8 cellular contexts compared by ENCODE assay signal in genomic region chr14:75147423-75148071, GRCh38. TPM values are rescaled to one million over a fixed set of nuclear protein-coding genes. Genes with fewer than 3 reads are reported as not detected.
A peak's percentile ranks its signal among the peaks of the same experiment; 100 is the strongest.
DNase-seq lines count a peak whose midpoint lies in the region; ATAC-seq and TF ChIP-seq lines count a peak whose summit lies in the region.

No MANE protein-coding gene starts in this region.

- no peak overlapping the region for H3K23ac ChIP-seq in H9 (ENCODE audit: insufficient read length, low read depth, low read length)

- H2BK20ac ChIP-seq in H9 (ENCODE audit: low read depth, low read length, poor library complexity, severe bottlenecking), result no peak overlapping the region

- H3K18ac ChIP-seq in H9 (ENCODE audit: insufficient read length, low read depth, low read length), result no peak overlapping the region

- no CpG with 5 or more reads among the region's 13 CpGs for WGBS in H9 (ENCODE audit: extremely low coverage, insufficient read length, low lambda C conversion rate)
- 34 to 44% (median 37%) methylated on average over 8 to 13 of the region's 13 CpGs for WGBS in heart left ventricle, 4 donors
- WGBS in ovary, 3 donors, result 10 to 29% (median 10%) methylated on average over 13 of the region's 13 CpGs

- no peaks in the 10 kb centered on the region for H3K23me2 ChIP-seq in H9 (ENCODE audit: insufficient read length, low read depth, low read length, poor library complexity, severe bottlenecking)

- no peak overlapping the region for H2AFZ ChIP-seq in H9 (ENCODE audit: low read length)

- H3K79me1 ChIP-seq in H9 (ENCODE audit: insufficient read depth, low read depth, low read length, poor library complexity, severe bottlenecking), result no peaks in the 10 kb centered on the region

- H4K5ac ChIP-seq in H9 (ENCODE audit: insufficient read length, low read depth, low read length), result no peak overlapping the region

- H3K9me3 Mint-ChIP-seq in H9, result no peaks in the 10 kb centered on the region

- H3K9me3 ChIP-seq in H9 (ENCODE audit: control insufficient read depth, low read depth, low read length) (no peaks in the 10 kb centered on the region), heart left ventricle (no peaks in the 10 kb centered on the region), ovary (no peaks in the 10 kb centered on the region)

- peak; percentile 84 to 94 (median 92) for ATAC-seq in heart left ventricle
- no peak for ATAC-seq in GM19351 (IDR thresholded peaks at IDR 0.05; ENCODE audit: unreplicated experiment)
- no peak for ATAC-seq in HG03039 (IDR thresholded peaks at IDR 0.05; ENCODE audit: unreplicated experiment)

- TF ChIP-seq EP300 in ovary (IDR thresholded peaks at IDR 0.05), result peak; percentile 21

- no peak overlapping the region for H3K4me2 ChIP-seq in H9 (ENCODE audit: insufficient read depth, insufficient read length, low read length)

- H3K36me3 Mint-ChIP-seq in H9 (ENCODE audit: insufficient read depth in 1 of 3, low read depth in 3 of 3), result peaks cover 18 to 38% (median 31%) of the 10 kb centered on the region in 3 experiments; a peak in 6 of 7 replicates

- no peak for TF ChIP-seq POLR2A in heart left ventricle (IDR thresholded peaks at IDR 0.05)
- TF ChIP-seq POLR2A in ovary (IDR thresholded peaks at IDR 0.05), result peak; percentile 16

- H3K27ac ChIP-seq in H9 (ENCODE audit: insufficient read length, low read depth, low read length) (peak overlapping the region; percentile 63), heart left ventricle (peak overlapping the region; percentile 56 to 93 (median 84)), ovary (peak overlapping the region; percentile 78 to 87)

- H2BK12ac ChIP-seq in H9 (ENCODE audit: insufficient read length, low read depth, low read length), result no peak overlapping the region

- no peaks in the 10 kb centered on the region for H4K20me1 ChIP-seq in H9 (ENCODE audit: control insufficient read depth, insufficient read depth, insufficient read length)

- intact Hi-C loops in heart left ventricle (cut with DNase I), result loop anchor here in 1 of 10 donors (5.0 kb wide), 1 partner anchor 130 kb away; the partner anchor contains the start of gene FOS
- intact Hi-C loops in ovary (cut with DNase I), result loop anchor here in 2 of 4 donors (5.0 to 10.0 kb wide), 2 partner anchors 150 to 337 kb away; no protein-coding TSS in a partner anchor

- no peak overlapping the region for H4K91ac ChIP-seq in H9 (ENCODE audit: insufficient read length, low read depth, low read length)

- peak overlapping the region in 1 of 2 experiments; percentile 39; a peak in 1 of 5 replicates for H3K4me3 Mint-ChIP-seq in H9

- no peak overlapping the region for H2AK5ac ChIP-seq in H9 (ENCODE audit: insufficient read length, low read length)

- no peak overlapping the region for H2BK120ac ChIP-seq in H9 (ENCODE audit: low read depth, low read length, poor library complexity, severe bottlenecking)

- H3K79me2 ChIP-seq in H9 (ENCODE audit: insufficient read depth, low read length), result no peaks in the 10 kb centered on the region; the same call in 1 of the 2 replicates

- no peaks in the 10 kb centered on the region for H3K27me3 Mint-ChIP-seq in H9 (ENCODE audit: low read depth)

- no peak overlapping the region for H3K56ac ChIP-seq in H9 (ENCODE audit: insufficient read length, low read depth, low read length)

- TF ChIP-seq CTCF in H9 (conservative IDR thresholded peaks at IDR 0.05), result peak; percentile 60
- peak; percentile 15 to 69 (median 50) for TF ChIP-seq CTCF in heart left ventricle (IDR thresholded peaks at IDR 0.05)
- TF ChIP-seq CTCF in ovary (IDR thresholded peaks at IDR 0.05), result peak in 2 of 3 donors; percentile 47 to 61

- H3K36me3 ChIP-seq in heart left ventricle (peaks cover 0 to 51% (median 35%) of the 10 kb centered on the region in 9 donors), ovary (no peaks in the 10 kb centered on the region)

- no peak overlapping the region for H3K4ac ChIP-seq in H9 (ENCODE audit: low read depth, low read length)

- H3K27me3 ChIP-seq in H9 (ENCODE audit: insufficient read depth, low read length) (no peaks in the 10 kb centered on the region), heart left ventricle (no peaks in the 10 kb centered on the region), ovary (no peaks in the 10 kb centered on the region)

- no peak overlapping the region for H3T11ph ChIP-seq in H9 (ENCODE audit: low read length)

- H4K8ac ChIP-seq in H9 (replicated peaks; ENCODE audit: insufficient read length, low read depth, low read length), result no peak overlapping the region

- no peak overlapping the region for H2BK15ac ChIP-seq in H9 (ENCODE audit: low read depth, low read length)

- DNase-seq in H9 (peak; percentile 75), amniotic epithelial cell (ENCODE audit: low read depth) (peak; percentile 99), heart left ventricle (peak in 4 of 5 donors; percentile 64 to 80 (median 70)), ovary (peak; percentile 62 to 78 (median 72))
- DNase-seq in activated CD8-positive, alpha-beta memory T cell treated with anti-CD3 and anti-CD28 coated beads, Interleukin-2, amount 50 U/mL, for 4 hours, result no peak
- no peak for DNase-seq in stimulated activated naive CD4-positive, alpha-beta T cell (lab: John Stamatoyannopoulos, UW)

- H2BK5ac ChIP-seq in H9 (ENCODE audit: insufficient read length, low read length), result no peak overlapping the region

- H3K4me1 Mint-ChIP-seq in H9, result peaks cover 12% of the 10 kb centered on the region in 2 experiments

- H3K9ac ChIP-seq in H9 (ENCODE audit: extremely low read depth, insufficient read length, low read length), result no peak overlapping the region

- peak overlapping the region; percentile 60 to 94 (median 80); a peak in 6 of 7 replicates for H3K27ac Mint-ChIP-seq in H9

- H3K4me1 ChIP-seq in H9 (ENCODE audit: insufficient read depth, low read length) (no peaks in the 10 kb centered on the region; the same call in 1 of the 2 replicates), heart left ventricle (peaks cover 3 to 83% (median 45%) of the 10 kb centered on the region in 12 donors), ovary (ENCODE audit: insufficient read depth) (peaks cover 20% of the 10 kb centered on the region)

- H3K4me3 ChIP-seq in heart left ventricle (peak overlapping the region in 4 of 12 donors; percentile 4 to 18 (median 12)), ovary (no peak overlapping the region)

- no peak overlapping the region for H3K14ac ChIP-seq in H9 (ENCODE audit: insufficient read depth, low read length)

RNA-seq across cellular contexts. Expression of gene NEK9, which starts 20.7 kb away (rescaled TPM):
- 56.5 and 61.4 TPM in 2 replicates for total RNA-seq in H9 (2021)
- total RNA-seq in heart left ventricle, result 100 to 1,000 TPM in 4 of 9 donors, 10 to 100 TPM in 5; 69.0 to 114 (median 98.3) TPM
- polyA plus RNA-seq in heart left ventricle, result 10 to 100 TPM; 40.1 to 41.3 TPM
- 100 to 1,000 TPM in 4 of 7 donors, 10 to 100 TPM in 3; 58.1 to 140 (median 117) TPM for total RNA-seq in ovary
- 100 to 1,000 TPM in 1 of 2 donors, 10 to 100 TPM in 1; 57.0 to 105 TPM for polyA plus RNA-seq in ovary

RNA-seq across cellular contexts. Expression of gene TMED10, which starts 28.9 kb away (rescaled TPM):
- 176 and 180 TPM in 2 replicates for total RNA-seq in H9 (2021)
- total RNA-seq in heart left ventricle, result 100 to 1,000 TPM; 235 to 362 (median 275) TPM
- 100 to 1,000 TPM in 1 of 2 donors, 10 to 100 TPM in 1; 56.4 to 398 TPM for polyA plus RNA-seq in heart left ventricle
- total RNA-seq in ovary, result 100 to 1,000 TPM; 172 to 446 (median 287) TPM
- 100 to 1,000 TPM; 164 to 315 TPM for polyA plus RNA-seq in ovary

Comparison
In these comparisons a context has a peak if more than half of its experiments do, and no peak if none do; other contexts are left out.
1. DNase-seq: peak in H9 (single experiment), amniotic epithelial cell (single experiment), heart left ventricle (4 of 5) and ovary (5 of 5); none in activated CD8-positive, alpha-beta memory T cell treated with anti-CD3 and anti-CD28 coated beads, Interleukin-2, amount 50 U/mL, for 4 hours (single experiment) and stimulated activated naive CD4-positive, alpha-beta T cell (0 of 6).
2. ATAC-seq: peak in heart left ventricle (4 of 4); none in GM19351 (single experiment) and HG03039 (single experiment).
3. Peak in every context shown above with its lines, with median percentiles within 50 percentile points of each other: H3K27ac ChIP-seq and CTCF ChIP-seq.